2 cellular contexts compared by ENCODE assay signal in the genomic region with DNA sequence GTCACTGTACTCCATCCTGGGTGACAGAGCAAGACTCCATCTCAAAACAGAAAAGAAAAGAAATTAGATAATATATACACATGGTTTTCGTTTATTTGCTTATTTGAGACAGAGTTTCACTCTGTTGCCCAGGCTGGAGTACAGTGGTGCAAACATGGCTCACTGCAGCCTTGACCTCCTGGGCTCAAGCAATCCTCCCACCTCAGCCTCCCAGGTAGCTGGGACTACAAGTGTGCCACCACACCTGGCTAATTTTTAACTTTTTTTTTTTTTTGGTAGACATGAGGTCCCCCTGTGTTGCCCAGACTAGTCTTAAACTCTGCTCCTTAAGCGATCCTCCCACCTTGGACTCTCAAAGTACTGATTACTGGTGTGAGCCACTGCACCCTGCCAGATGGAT. TPM values are rescaled to one million over a fixed set of nuclear protein-coding genes. Genes with fewer than 3 reads are reported as not detected.
"Had no signal": no experiment of that assay in that cellular context is flagged by ENCODE, and none has a peak within 500 bp of the region (broad histone marks: within the 10 kb centered on the region; RNA-seq: fewer than 3 reads in every experiment).

No MANE protein-coding gene starts in this region.

RNA-seq across cellular contexts. Expression of gene SLC25A21, which starts 37.2 kb away (rescaled TPM):
- total RNA-seq: GM23248, H4 had no signal
